In genomic region chr15:76998661-76999285, GRCh38 we compare ENCODE assay signal across 20 cellular contexts. TPM values are rescaled to one million over a fixed set of nuclear protein-coding genes. Genes with fewer than 3 reads are reported as not detected.
DNase-seq lines count a peak whose midpoint lies in the region; ATAC-seq lines count a peak whose summit lies in the region.
"Had no signal": no experiment of that assay in that cellular context is flagged by ENCODE, and none has a peak within 500 bp of the region (broad histone marks: within the 10 kb centered on the region; RNA-seq: fewer than 3 reads in every experiment).

No MANE protein-coding gene starts in this region.

- ATAC-seq in activated T-cell treated with anti-CD3 and anti-CD28 coated beads, Interleukin-2, amount 50 U/mL, for 72 hours (replicated peaks in 1 of 2), result no peak
- ATAC-seq in GM18868 (IDR thresholded peaks at IDR 0.05; ENCODE audit: unreplicated experiment), result no peak
- no peak for ATAC-seq in HG03108 (IDR thresholded peaks at IDR 0.05; ENCODE audit: unreplicated experiment)
- ATAC-seq in GM21367 (IDR thresholded peaks at IDR 0.05; ENCODE audit: unreplicated experiment), result no peak

- peak overlapping the region; percentile 96 to 98 for H3K4me3 Mint-ChIP-seq in activated T-cell treated with anti-CD3 and anti-CD28 coated beads, Interleukin-2, amount 50 U/mL, for 72 hours
- peak overlapping the region; percentile 91 for H3K4me3 Mint-ChIP-seq in activated naive CD8-positive, alpha-beta T cell

- intact Hi-C loops in posterior vena cava (cut with DNase I), result no loop called here

- peaks cover 4 to 14% of the 10 kb centered on the region in 2 donors for H3K36me3 Mint-ChIP-seq in activated T-cell treated with anti-CD3 and anti-CD28 coated beads, Interleukin-2, amount 50 U/mL, for 72 hours (ENCODE audit: insufficient read depth in 2 of 2)
- peaks cover 2% of the 10 kb centered on the region for H3K36me3 Mint-ChIP-seq in activated naive CD8-positive, alpha-beta T cell

- no peak overlapping the region for H3K4me3 ChIP-seq in Jurkat, Clone E6-1 (ENCODE audit: low read length)
- H3K4me3 ChIP-seq: MG63, sigmoid colon, SJSA1 had no signal

- DNase-seq in activated T-cell treated with anti-CD3 and anti-CD28 coated beads, Interleukin-2, amount 50 U/mL, for 72 hours, result no peak
- no peak for DNase-seq in activated T-cell treated with anti-CD3 and anti-CD28 coated beads for 4 hours
- DNase-seq in Jurkat, Clone E6-1 (ENCODE audit: low read depth, low spot score), result peak; percentile 15
- peak; percentile 56 for DNase-seq in posterior vena cava (ENCODE audit: low spot score)
- DNase-seq: central memory CD4-positive, alpha-beta T cell; GF-D8; hippocampal formation; kidney glomerular epithelial cell; mesendoderm; MG63; NCI-H187 treated with DMSO at 0.1 percent for 48 hours; NCI-H510A treated with DMSO at 0.1 percent for 48 hours; sigmoid colon; stimulated activated CD4-positive, alpha-beta T cell treated with anti-CD3 and anti-CD28 coated beads, Interleukin-2, amount 100 ng/mL, for 24 hours had no signal

- peaks cover 79% of the 10 kb centered on the region for H3K4me1 Mint-ChIP-seq in activated T-cell treated with anti-CD3 and anti-CD28 coated beads, Interleukin-2, amount 50 U/mL, for 72 hours (ENCODE audit: low read depth)
- peaks cover 81% of the 10 kb centered on the region for H3K4me1 Mint-ChIP-seq in activated naive CD8-positive, alpha-beta T cell (ENCODE audit: low read depth)

- H3K27me3 Mint-ChIP-seq in activated T-cell treated with anti-CD3 and anti-CD28 coated beads, Interleukin-2, amount 50 U/mL, for 72 hours (ENCODE audit: low read depth), result no peaks in the 10 kb centered on the region
- H3K27me3 Mint-ChIP-seq in activated naive CD8-positive, alpha-beta T cell, result no peaks in the 10 kb centered on the region

- H3K27ac Mint-ChIP-seq in activated T-cell treated with anti-CD3 and anti-CD28 coated beads, Interleukin-2, amount 50 U/mL, for 72 hours, result peak overlapping the region; percentile 92
- peak overlapping the region; percentile 93 for H3K27ac Mint-ChIP-seq in activated naive CD8-positive, alpha-beta T cell

- H3K9me3 Mint-ChIP-seq in activated T-cell treated with anti-CD3 and anti-CD28 coated beads, Interleukin-2, amount 50 U/mL, for 72 hours, result no peaks in the 10 kb centered on the region
- H3K9me3 Mint-ChIP-seq in activated naive CD8-positive, alpha-beta T cell (ENCODE audit: low read depth), result no peaks in the 10 kb centered on the region

RNA-seq across cellular contexts. Expression of gene PSTPIP1, which starts 3.8 kb away (rescaled TPM):
- 100 to 1,000 TPM; 141 to 152 TPM for total RNA-seq in activated T-cell treated with anti-CD3 and anti-CD28 coated beads, Interleukin-2, amount 50 U/mL, for 72 hours
- polyA plus RNA-seq in Jurkat, Clone E6-1 (2012; ENCODE audit: insufficient read depth, insufficient read length), result 10.3 TPM
- total RNA-seq in posterior vena cava, result 10 to 100 TPM; 12.9 to 18.1 TPM
- total RNA-seq: SJSA1, temporal lobe had no signal

Comparison
In these comparisons a context has a peak if more than half of its experiments do, and no peak if none do; other contexts are left out.
1. DNase-seq: peak in Jurkat, Clone E6-1 (single experiment) and posterior vena cava (single experiment); none in activated T-cell treated with anti-CD3 and anti-CD28 coated beads, Interleukin-2, amount 50 U/mL, for 72 hours (0 of 2) and activated T-cell treated with anti-CD3 and anti-CD28 coated beads for 4 hours (single experiment).
2. RNA of gene PSTPIP1, which starts 3.8 kb away (total RNA-seq): 141 to 152 TPM in activated T-cell treated with anti-CD3 and anti-CD28 coated beads, Interleukin-2, amount 50 U/mL, for 72 hours; 12.9 to 18.1 TPM in posterior vena cava; every median in the first group is over 4 times any median in the second.